ENCODE assay signal across 1 cellular context in the genomic region with DNA sequence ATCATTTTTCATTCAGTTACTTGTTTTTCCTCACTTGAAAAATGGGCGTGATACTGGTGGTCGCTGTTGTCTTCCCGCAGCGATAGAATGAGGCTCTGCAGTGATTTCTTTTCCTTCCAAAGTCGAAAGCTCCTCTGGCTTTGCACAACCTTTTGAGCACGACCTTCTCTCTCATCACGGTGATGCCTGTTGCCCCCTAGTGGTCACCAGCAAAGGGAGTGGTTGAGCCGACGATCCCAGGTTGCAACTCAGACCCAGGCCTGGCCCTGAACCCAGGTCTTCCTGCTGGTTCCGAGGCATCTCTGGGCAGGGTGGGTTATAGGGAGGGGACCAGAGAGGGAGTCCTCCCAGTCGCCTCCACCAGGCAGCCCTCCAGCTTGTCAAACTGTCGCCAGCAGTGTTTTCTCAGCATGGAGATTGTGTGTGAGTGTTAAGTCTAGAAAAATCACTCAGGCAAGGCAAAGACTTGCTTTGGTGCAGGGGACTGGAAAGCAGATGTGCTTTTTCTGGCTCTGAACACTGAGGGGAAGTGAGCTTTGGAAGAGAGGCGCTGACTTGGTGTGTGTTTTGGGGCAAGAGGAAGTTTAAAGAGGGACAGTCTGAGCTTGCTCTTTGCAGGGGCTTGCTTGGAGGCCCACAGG.
TF ChIP-seq lines count a peak whose summit lies in the region.

No MANE protein-coding gene starts in this region.

TF ChIP-seq in H1, 55 proteins besides CTCF, POLR2A, EP300 and RAD21:
- TF ChIP-seq MAX (IDR thresholded peaks at IDR 0.05) (peak; percentile 52; the same call in 1 of the 2 replicates), CEBPB (IDR thresholded peaks at IDR 0.05; ENCODE audit: low read depth, low read length) (peak; percentile 63; the same call in 1 of the 2 replicates), YY1 (IDR thresholded peaks at IDR 0.05; ENCODE audit: low read depth, low read length) (peak; percentile 50; the same call in 1 of the 2 replicates), GABPA (IDR thresholded peaks at IDR 0.05; ENCODE audit: borderline replicate concordance, insufficient read depth, low read length) (peak; percentile 50; the same call in 1 of the 2 replicates), CREB1 (IDR thresholded peaks at IDR 0.05) (0 out of 2 replicates have a peak, but pooled peaks have one; percentile 34), KDM4A (IDR thresholded peaks at IDR 0.05; ENCODE audit: low read depth, low read length, severe bottlenecking) (peak; percentile 22), CTBP2 (IDR thresholded peaks at IDR 0.05; ENCODE audit: borderline replicate concordance, insufficient read depth, insufficient read length, low read length) (no peak), SP1 (IDR thresholded peaks at IDR 0.05; ENCODE audit: low read depth, low read length) (no peak), RNF2 (IDR thresholded peaks at IDR 0.05; ENCODE audit: borderline replicate concordance, low read depth, low read length, missing control alignments, poor library complexity, severe bottlenecking) (no peak), HDAC2 (IDR thresholded peaks at IDR 0.05; ENCODE audit: borderline replicate concordance in 1 of 2, low read depth in 2 of 2, low read length in 2 of 2) (0 out of 4 replicates have a peak, but pooled peaks of 1 of the 2 experiments have one; percentile 83), BRCA1 (IDR thresholded peaks at IDR 0.05; ENCODE audit: low read depth, low read length) (no peak), ATF2 (IDR thresholded peaks at IDR 0.05; ENCODE audit: low read length) (peak; percentile 35; the same call in 1 of the 2 replicates)
